In genomic region chr7:110210941-110211608, GRCh38 we compare ENCODE assay signal across 24 cellular contexts.
DNase-seq lines count a peak whose midpoint lies in the region; ATAC-seq, FAIRE-seq and TF ChIP-seq lines count a peak whose summit lies in the region.
"Had no signal": no experiment of that assay in that cellular context is flagged by ENCODE, and none has a peak within 500 bp of the region (broad histone marks: within the 10 kb centered on the region; RNA-seq: fewer than 3 reads in every experiment).

No MANE protein-coding gene starts in this region.

- H3K36me3 Mint-ChIP-seq in HFFc6 (ENCODE audit: low read depth), result peaks cover 24% of the 10 kb centered on the region
- H3K36me3 Mint-ChIP-seq: CD14-positive monocyte; CD4-positive, alpha-beta memory T cell; CD4-positive, CD25-positive, alpha-beta regulatory T cell; CD8-positive, alpha-beta memory T cell had no signal

- no peaks in the 10 kb centered on the region for H4K20me1 ChIP-seq in IMR-90 (ENCODE audit: insufficient read depth, low read length)
- no peaks in the 10 kb centered on the region for H4K20me1 ChIP-seq in K562 (replicated peaks; ENCODE audit: control insufficient read depth, insufficient read depth, low read length)
- H4K20me1 ChIP-seq: BLaER1 had no signal

- peaks cover 9% of the 10 kb centered on the region for H3K9me3 Mint-ChIP-seq in HFFc6

- H3K4me3 ChIP-seq in A549 (no peak overlapping the region), IMR-90 (ENCODE audit: insufficient read depth, low read depth, low read length) (no peak overlapping the region), K562 (no peak overlapping the region)
- H3K4me3 ChIP-seq: BLaER1 had no signal

- WGBS in A549 (ENCODE audit: missing lambda C conversion rate), result 87% methylated on average over 1 of the region's 1 CpG
- WGBS in IMR-90 (ENCODE audit: extremely low coverage in 2 of 2, insufficient read length in 1 of 2), 2 experiments, result no CpG with 5 or more reads among the region's 1 CpG
- WGBS in K562 (ENCODE audit: insufficient coverage, low coverage, missing lambda C conversion rate), result 10% methylated on average over 1 of the region's 1 CpG

- peaks cover 18% of the 10 kb centered on the region for H3K4me1 Mint-ChIP-seq in HFFc6 (ENCODE audit: low read depth)
- H3K4me1 Mint-ChIP-seq: CD14-positive monocyte; CD4-positive, alpha-beta memory T cell; CD4-positive, CD25-positive, alpha-beta regulatory T cell; CD8-positive, alpha-beta memory T cell had no signal

- BruUV-seq in IMR-90 (replicated peaks; lab: Mats Ljungman, UMichigan) (no TSS peak), K562 (replicated peaks; lab: Mats Ljungman, UMichigan) (no TSS peak)

- H2AK9ac ChIP-seq in IMR-90 (replicated peaks; ENCODE audit: low read depth, low read length, poor library complexity), result no peak overlapping the region

- H3K18ac ChIP-seq in IMR-90 (ENCODE audit: low read depth, low read length), result no peak overlapping the region

- H3K56ac ChIP-seq in IMR-90 (ENCODE audit: extremely low read depth, insufficient read depth, low read length), result no peak overlapping the region

- H3K9me3 ChIP-seq in A549 (no peaks in the 10 kb centered on the region), IMR-90 (ENCODE audit: control insufficient read depth, insufficient read depth, low read length) (no peaks in the 10 kb centered on the region; the same call in 1 of the 2 replicates), K562 (replicated peaks; ENCODE audit: control insufficient read depth, insufficient read depth, low read depth, low read length) (no peaks in the 10 kb centered on the region)
- H3K9me3 ChIP-seq: BE2C had no signal

- no peak overlapping the region for H3K9ac ChIP-seq in IMR-90 (ENCODE audit: low read depth, low read length)
- H3K9ac ChIP-seq in K562 (ENCODE audit: insufficient read depth in 1 of 2, low read depth in 2 of 2, low read length in 2 of 2), result no peak overlapping the region
- H3K9ac ChIP-seq: BLaER1 had no signal

- H2BK120ac ChIP-seq in IMR-90 (ENCODE audit: low read depth, low read length), result no peak overlapping the region

- H3K4ac ChIP-seq in IMR-90 (ENCODE audit: low read depth, low read length), result no peak overlapping the region

- H3K27ac Mint-ChIP-seq in HFFc6, result no peak overlapping the region
- H3K27ac Mint-ChIP-seq: CD14-positive monocyte; CD4-positive, CD25-positive, alpha-beta regulatory T cell; CD8-positive, alpha-beta memory T cell had no signal

- no peak overlapping the region for H4K5ac ChIP-seq in IMR-90 (ENCODE audit: low read depth, low read length)

- H3K23ac ChIP-seq in IMR-90 (ENCODE audit: low read depth, low read length), result no peak overlapping the region

- no peak overlapping the region for H2AFZ ChIP-seq in IMR-90 (replicated peaks; ENCODE audit: low read length, poor library complexity)
- no peak overlapping the region for H2AFZ ChIP-seq in K562 (ENCODE audit: low read depth, low read length)

- POLR2A ChIA-PET in A549 (lab: Yijun Ruan, JAX) (no interaction called here), IMR-90 (lab: Charles Lee; ENCODE audit: unreplicated experiment) (no interaction called here), K562 (lab: Yijun Ruan, JAX) (no interaction called here)

- H3K4me1 ChIP-seq in A549 (no peaks in the 10 kb centered on the region), IMR-90 (ENCODE audit: control insufficient read depth, insufficient read depth, low read length) (no peaks in the 10 kb centered on the region), K562 (replicated peaks in 1 of 2; ENCODE audit: control insufficient read depth in 2 of 2, insufficient read depth in 2 of 2, low read length in 2 of 2) (no peaks in the 10 kb centered on the region)
- H3K4me1 ChIP-seq: BLaER1 had no signal

- in situ Hi-C loops in IMR-90 (cut with MboI; ENCODE audit: low sequenced_read_pairs), result no loop called here
- in situ Hi-C loops in K562 (cut with MboI), result no loop called here

- no peak overlapping the region for H2AK5ac ChIP-seq in IMR-90 (ENCODE audit: low read depth, low read length)

- no peak for TF ChIP-seq EP300 in A549 (IDR thresholded peaks at IDR 0.05)
- no peak for TF ChIP-seq EP300 in K562 (IDR thresholded peaks at IDR 0.05; ENCODE audit: low read length)

- TF ChIP-seq RAD21 in A549 (conservative IDR thresholded peaks at IDR 0.05 in 1 of 2, IDR thresholded peaks at IDR 0.05 in 1 of 2) (no peak), IMR-90 (IDR thresholded peaks at IDR 0.05; ENCODE audit: low read length) (no peak), K562 (CRISPR knock-in tag; conservative IDR thresholded peaks at IDR 0.05 in 1 of 2, IDR thresholded peaks at IDR 0.05 in 1 of 2) (no peak)

- no peak overlapping the region for H4K91ac ChIP-seq in IMR-90 (ENCODE audit: insufficient read depth, low read depth, low read length)

- no peak overlapping the region for H2BK15ac ChIP-seq in IMR-90 (ENCODE audit: low read depth, low read length)

- no peak overlapping the region for H4K8ac ChIP-seq in IMR-90 (ENCODE audit: low read depth in 2 of 2, low read length in 2 of 2)

- H3K79me2 ChIP-seq in K562 (ENCODE audit: control insufficient read depth, insufficient read depth, low read length), result no peaks in the 10 kb centered on the region

- no peak overlapping the region for H2BK5ac ChIP-seq in IMR-90 (ENCODE audit: low read depth, low read length, poor library complexity, severe bottlenecking)

- H3K4me2 ChIP-seq in A549, result no peak overlapping the region
- no peak overlapping the region for H3K4me2 ChIP-seq in IMR-90 (ENCODE audit: low read depth, low read length)
- H3K4me2 ChIP-seq in K562 (ENCODE audit: insufficient read depth, low read length), result no peak overlapping the region
- H3K4me2 ChIP-seq: BLaER1 had no signal

- H3K27me3 Mint-ChIP-seq in HFFc6 (ENCODE audit: insufficient read depth), result no peaks in the 10 kb centered on the region; the same call in 1 of the 2 replicates
- H3K27me3 Mint-ChIP-seq: CD4-positive, alpha-beta memory T cell; CD4-positive, CD25-positive, alpha-beta regulatory T cell; CD8-positive, alpha-beta memory T cell had no signal

- ATAC-seq in A549 (no peak), IMR-90 (ENCODE audit: low read depth) (no peak), K562 (no peak), HG02571 (IDR thresholded peaks at IDR 0.05; ENCODE audit: unreplicated experiment) (no peak)

- no peak for TF ChIP-seq CTCF in A549 (IDR thresholded peaks at IDR 0.05)
- no peak for TF ChIP-seq CTCF in IMR-90 (conservative IDR thresholded peaks at IDR 0.05; ENCODE audit: low read depth, low read length)
- no peak for TF ChIP-seq CTCF in K562 (IDR thresholded peaks at IDR 0.05 in 2 of 3, conservative IDR thresholded peaks at IDR 0.05 in 1 of 3; ENCODE audit: insufficient read depth in 2 of 3, low read depth in 1 of 3, low read length in 3 of 3)
- TF ChIP-seq CTCF in HFFc6 (IDR thresholded peaks at IDR 0.05), result no peak

- dilution Hi-C loops in IMR-90 (cut with HindIII; ENCODE audit: low sequenced_read_pairs, unreplicated experiment), result no loop called here

- TF ChIP-seq POLR2A in A549 (IDR thresholded peaks at IDR 0.05; ENCODE audit: low read length), result no peak
- TF ChIP-seq POLR2A in IMR-90 (IDR thresholded peaks at IDR 0.05; ENCODE audit: low read depth, low read length), result no peak
- TF ChIP-seq POLR2A in K562 (conservative IDR thresholded peaks at IDR 0.05), result no peak

- H3K4me3 Mint-ChIP-seq in HFFc6, result no peak overlapping the region
- H3K4me3 Mint-ChIP-seq: CD14-positive monocyte; CD4-positive, alpha-beta memory T cell; CD8-positive, alpha-beta memory T cell had no signal

- CTCF ChIA-PET in A549 (lab: Yijun Ruan, JAX) (interaction anchor here (0.9 kb wide), 1 partner anchor 9 kb away, joined by 3 read pairs; no protein-coding TSS in a partner anchor), IMR-90 (lab: Yijun Ruan, JAX) (no interaction called here), K562 (lab: Yijun Ruan, JAX; ENCODE audit: low intra/inter-chr PET ratio) (no interaction called here)

- H3K14ac ChIP-seq in IMR-90 (replicated peaks; ENCODE audit: low read depth, low read length), result no peak overlapping the region

- H3K27ac ChIP-seq in A549, result no peak overlapping the region
- no peak overlapping the region for H3K27ac ChIP-seq in IMR-90 (ENCODE audit: insufficient read depth, low read length)
- no peak overlapping the region for H3K27ac ChIP-seq in K562 (ENCODE audit: extremely low read depth, low read depth, low read length)
- H3K27ac ChIP-seq: 22Rv1, BLaER1 had no signal

- no peaks in the 10 kb centered on the region for H3K27me3 ChIP-seq in IMR-90 (ENCODE audit: control insufficient read depth, insufficient read depth, low read length)
- H3K27me3 ChIP-seq in K562 (ENCODE audit: control insufficient read depth in 2 of 2, insufficient read depth in 2 of 2, low read length in 2 of 2), result no peaks in the 10 kb centered on the region
- H3K27me3 ChIP-seq: BE2C, BLaER1 had no signal

- intact Hi-C loops in IMR-90 (cut with micrococcal nuclease), result no loop called here
- intact Hi-C loops in K562 (cut with micrococcal nuclease), result no loop called here

- H2BK20ac ChIP-seq in IMR-90 (ENCODE audit: low read depth, low read length), result no peak overlapping the region

- H3K9me1 ChIP-seq in IMR-90 (ENCODE audit: insufficient read depth, low read length) (no peaks in the 10 kb centered on the region), K562 (ENCODE audit: control insufficient read depth, insufficient read depth, low read length) (no peaks in the 10 kb centered on the region)

- FAIRE-seq in A549 (lab: Jason Lieb, UNC), result no peak
- no peak for FAIRE-seq in K562 (lab: Jason Lieb, UNC)
- FAIRE-seq: G401.6, GM12891, GM19239 had no signal

- no peaks in the 10 kb centered on the region for H3K79me1 ChIP-seq in IMR-90 (ENCODE audit: low read depth in 1 of 2, low read length in 2 of 2)

- DNase-seq in DMS79 (lab: John Stamatoyannopoulos, UW) (peak; percentile 3), DMS79 treated with DMSO at 0.1 percent for 48 hours (lab: John Stamatoyannopoulos, UW) (no peak), A549 (ENCODE audit: low read depth in 1 of 2, low spot score in 1 of 2) (no peak), IMR-90 (no peak), K562 (ENCODE audit: extremely low read depth in 1 of 4, low spot score in 3 of 4) (no peak), HFFc6 (no peak), NCI-H446 treated with DMSO at 0.1 percent for 48 hours (lab: John Stamatoyannopoulos, UW) (no peak)
- DNase-seq: ACHN; C1 segment of cervical spinal cord; CD4-positive, alpha-beta memory T cell; CD4-positive, CD25-positive, alpha-beta regulatory T cell; CD8-positive, alpha-beta memory T cell; COR-L47; DMS153; DMS53; GF-D8 had no signal

- H3K36me3 ChIP-seq in IMR-90 (ENCODE audit: control insufficient read depth, insufficient read depth, low read length), result no peaks in the 10 kb centered on the region
- H3K36me3 ChIP-seq in K562 (ENCODE audit: control insufficient read depth, insufficient read depth, low read length), result no peaks in the 10 kb centered on the region
- H3K36me3 ChIP-seq: BE2C, BLaER1 had no signal

TF ChIP-seq in A549, 52 proteins besides CTCF, POLR2A, EP300 and RAD21 (continues in another document):
- no peak for TF ChIP-seq PHF8 (IDR thresholded peaks at IDR 0.05; ENCODE audit: borderline replicate concordance, low read depth)

TF ChIP-seq in IMR-90, 13 proteins besides CTCF, POLR2A, EP300 and RAD21:
- no peak for TF ChIP-seq CHD1 (IDR thresholded peaks at IDR 0.05; ENCODE audit: low read depth, low read length)
- peak; percentile 92 for TF ChIP-seq MAFK (IDR thresholded peaks at IDR 0.05; ENCODE audit: low read depth, low read length)
